ENCODE assay signal across 1 cellular context in genomic region chr17:58325976-58326468, GRCh38.
TF ChIP-seq lines count a peak whose summit lies in the region.

No MANE protein-coding gene starts in this region.

TF ChIP-seq in HEK293, 187 proteins besides CTCF, POLR2A, EP300 and RAD21 (continued from another document):
- TF ChIP-seq GLIS1 (tag by site-specific recombination; IDR thresholded peaks at IDR 0.05) (peak; percentile 75), ZNF214 (tag by site-specific recombination; IDR thresholded peaks at IDR 0.05; ENCODE audit: borderline replicate concordance) (no peak), ZNF426 (tag by site-specific recombination; IDR thresholded peaks at IDR 0.05) (no peak), ZNF24 (tag by site-specific recombination; IDR thresholded peaks at IDR 0.05) (no peak), ZNF626 (tag by site-specific recombination; IDR thresholded peaks at IDR 0.05) (no peak), ZNF692 (tag by site-specific recombination; IDR thresholded peaks at IDR 0.05) (no peak), MYNN (tag by site-specific recombination; IDR thresholded peaks at IDR 0.05; ENCODE audit: borderline replicate concordance) (no peak), ZNF660 (tag by site-specific recombination; IDR thresholded peaks at IDR 0.05) (no peak), SP3 (tag by site-specific recombination; IDR thresholded peaks at IDR 0.05) (no peak)
- TF ChIP-seq, protein P1, sequence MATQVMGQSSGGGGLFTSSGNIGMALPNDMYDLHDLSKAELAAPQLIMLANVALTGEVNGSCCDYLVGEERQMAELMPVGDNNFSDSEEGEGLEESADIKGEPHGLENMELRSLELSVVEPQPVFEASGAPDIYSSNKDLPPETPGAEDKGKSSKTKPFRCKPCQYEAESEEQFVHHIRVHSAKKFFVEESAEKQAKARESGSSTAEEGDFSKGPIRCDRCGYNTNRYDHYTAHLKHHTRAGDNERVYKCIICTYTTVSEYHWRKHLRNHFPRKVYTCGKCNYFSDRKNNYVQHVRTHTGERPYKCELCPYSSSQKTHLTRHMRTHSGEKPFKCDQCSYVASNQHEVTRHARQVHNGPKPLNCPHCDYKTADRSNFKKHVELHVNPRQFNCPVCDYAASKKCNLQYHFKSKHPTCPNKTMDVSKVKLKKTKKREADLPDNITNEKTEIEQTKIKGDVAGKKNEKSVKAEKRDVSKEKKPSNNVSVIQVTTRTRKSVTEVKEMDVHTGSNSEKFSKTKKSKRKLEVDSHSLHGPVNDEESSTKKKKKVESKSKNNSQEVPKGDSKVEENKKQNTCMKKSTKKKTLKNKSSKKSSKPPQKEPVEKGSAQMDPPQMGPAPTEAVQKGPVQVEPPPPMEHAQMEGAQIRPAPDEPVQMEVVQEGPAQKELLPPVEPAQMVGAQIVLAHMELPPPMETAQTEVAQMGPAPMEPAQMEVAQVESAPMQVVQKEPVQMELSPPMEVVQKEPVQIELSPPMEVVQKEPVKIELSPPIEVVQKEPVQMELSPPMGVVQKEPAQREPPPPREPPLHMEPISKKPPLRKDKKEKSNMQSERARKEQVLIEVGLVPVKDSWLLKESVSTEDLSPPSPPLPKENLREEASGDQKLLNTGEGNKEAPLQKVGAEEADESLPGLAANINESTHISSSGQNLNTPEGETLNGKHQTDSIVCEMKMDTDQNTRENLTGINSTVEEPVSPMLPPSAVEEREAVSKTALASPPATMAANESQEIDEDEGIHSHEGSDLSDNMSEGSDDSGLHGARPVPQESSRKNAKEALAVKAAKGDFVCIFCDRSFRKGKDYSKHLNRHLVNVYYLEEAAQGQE (tag by site-specific recombination; IDR thresholded peaks at IDR 0.05), result peak; percentile 57
- TF ChIP-seq, protein P2, sequence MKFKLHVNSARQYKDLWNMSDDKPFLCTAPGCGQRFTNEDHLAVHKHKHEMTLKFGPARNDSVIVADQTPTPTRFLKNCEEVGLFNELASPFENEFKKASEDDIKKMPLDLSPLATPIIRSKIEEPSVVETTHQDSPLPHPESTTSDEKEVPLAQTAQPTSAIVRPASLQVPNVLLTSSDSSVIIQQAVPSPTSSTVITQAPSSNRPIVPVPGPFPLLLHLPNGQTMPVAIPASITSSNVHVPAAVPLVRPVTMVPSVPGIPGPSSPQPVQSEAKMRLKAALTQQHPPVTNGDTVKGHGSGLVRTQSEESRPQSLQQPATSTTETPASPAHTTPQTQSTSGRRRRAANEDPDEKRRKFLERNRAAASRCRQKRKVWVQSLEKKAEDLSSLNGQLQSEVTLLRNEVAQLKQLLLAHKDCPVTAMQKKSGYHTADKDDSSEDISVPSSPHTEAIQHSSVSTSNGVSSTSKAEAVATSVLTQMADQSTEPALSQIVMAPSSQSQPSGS (tag by site-specific recombination; IDR thresholded peaks at IDR 0.05; ENCODE audit: low read depth), result no peak
- TF ChIP-seq, protein P3, sequence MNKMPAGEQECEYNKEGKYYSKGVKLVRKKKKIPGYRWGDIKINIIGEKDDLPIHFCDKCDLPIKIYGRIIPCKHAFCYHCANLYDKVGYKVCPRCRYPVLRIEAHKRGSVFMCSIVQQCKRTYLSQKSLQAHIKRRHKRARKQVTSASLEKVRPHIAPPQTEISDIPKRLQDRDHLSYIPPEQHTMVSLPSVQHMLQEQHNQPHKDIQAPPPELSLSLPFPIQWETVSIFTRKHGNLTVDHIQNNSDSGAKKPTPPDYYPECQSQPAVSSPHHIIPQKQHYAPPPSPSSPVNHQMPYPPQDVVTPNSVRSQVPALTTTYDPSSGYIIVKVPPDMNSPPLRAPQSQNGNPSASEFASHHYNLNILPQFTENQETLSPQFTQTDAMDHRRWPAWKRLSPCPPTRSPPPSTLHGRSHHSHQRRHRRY (tag by site-specific recombination; IDR thresholded peaks at IDR 0.05), result no peak
